In genomic region chr6:1392813-1393640, GRCh38 we compare ENCODE assay signal across 16 cellular contexts. TPM values are rescaled to one million over a fixed set of nuclear protein-coding genes. Genes with fewer than 3 reads are reported as not detected.
DNase-seq lines count a peak whose midpoint lies in the region; ATAC-seq and TF ChIP-seq lines count a peak whose summit lies in the region.
"Had no signal": no experiment of that assay in that cellular context is flagged by ENCODE, and none has a peak within 500 bp of the region (broad histone marks: within the 10 kb centered on the region; RNA-seq: fewer than 3 reads in every experiment).

No MANE protein-coding gene starts in this region.

- peak overlapping the region; percentile 45 for H3K23ac ChIP-seq in mesendoderm (ENCODE audit: low read length)

- no peak overlapping the region for H2AK5ac ChIP-seq in mesendoderm (ENCODE audit: low read length)

- TF ChIP-seq CTCF in endodermal cell (conservative IDR thresholded peaks at IDR 0.05), result no peak

- H3K36me3 Mint-ChIP-seq in endodermal cell (ENCODE audit: low read depth), result no peaks in the 10 kb centered on the region
- H3K36me3 Mint-ChIP-seq in stimulated activated naive B cell treated with anti-CD40 and anti-IgM and Interleukin-4, amounts not matched to agents 10 μg/mL and 1 μg/mL and 100 μg/mL, for 72 hours, result peaks cover 0 to 3% of the 10 kb centered on the region in 2 donors

- H3K4me3 ChIP-seq in SJSA1 (peak overlapping the region; percentile 83), endodermal cell (ENCODE audit: low read length) (no peak overlapping the region), mesendoderm (ENCODE audit: low read length) (no peak overlapping the region)

- peaks cover 92% of the 10 kb centered on the region for H3K27me3 Mint-ChIP-seq in endodermal cell (ENCODE audit: insufficient read depth)
- H3K27me3 Mint-ChIP-seq in stimulated activated naive B cell treated with anti-CD40 and anti-IgM and Interleukin-4, amounts not matched to agents 10 μg/mL and 1 μg/mL and 100 μg/mL, for 72 hours, result peaks cover 77 to 90% of the 10 kb centered on the region in 2 donors

- H3K9me3 ChIP-seq in SJSA1 (replicated peaks) (no peaks in the 10 kb centered on the region), endodermal cell (ENCODE audit: control insufficient read depth, low read length) (no peaks in the 10 kb centered on the region)

- H4K5ac ChIP-seq in mesendoderm (ENCODE audit: low read length), result no peak overlapping the region

- no peak for ATAC-seq in stimulated activated naive B cell treated with anti-CD40 and anti-IgM and Interleukin-4, amounts not matched to agents 10 μg/mL and 1 μg/mL and 100 μg/mL, for 72 hours (replicated peaks)
- ATAC-seq in HG03025 (IDR thresholded peaks at IDR 0.05; ENCODE audit: low FRiP score, unreplicated experiment), result no peak

- H3K36me3 ChIP-seq in SJSA1, result peaks cover 81% of the 10 kb centered on the region
- H3K36me3 ChIP-seq in endodermal cell (ENCODE audit: control insufficient read depth, insufficient read depth, low read length), result no peaks in the 10 kb centered on the region
- no peaks in the 10 kb centered on the region for H3K36me3 ChIP-seq in mesendoderm (ENCODE audit: control insufficient read depth, insufficient read depth, low read length)
- H3K36me3 ChIP-seq: WERI-Rb-1 had no signal

- no peaks in the 10 kb centered on the region for H3K79me1 ChIP-seq in mesendoderm (ENCODE audit: low read length)

- no peak overlapping the region for H3K4me3 Mint-ChIP-seq in endodermal cell
- H3K4me3 Mint-ChIP-seq in stimulated activated naive B cell treated with anti-CD40 and anti-IgM and Interleukin-4, amounts not matched to agents 10 μg/mL and 1 μg/mL and 100 μg/mL, for 72 hours, result peak overlapping the region; percentile 5 to 55
- H3K4me3 Mint-ChIP-seq: activated T-cell treated with anti-CD3 and anti-CD28 coated beads, Interleukin-2, amount 50 U/mL, for 24 hours had no signal

- no peak overlapping the region for H2BK5ac ChIP-seq in mesendoderm (ENCODE audit: low read length)

- peak overlapping the region; percentile 67 for H3K27ac ChIP-seq in SJSA1
- no peak overlapping the region for H3K27ac ChIP-seq in endodermal cell (ENCODE audit: low read depth, low read length)
- H3K27ac ChIP-seq in mesendoderm (ENCODE audit: low read depth, low read length), result no peak overlapping the region
- H3K27ac ChIP-seq: WERI-Rb-1 had no signal

- no peak overlapping the region for H4K8ac ChIP-seq in mesendoderm (ENCODE audit: low read depth, low read length)

- H3K18ac ChIP-seq in mesendoderm (ENCODE audit: low read length), result no peak overlapping the region

- H2BK120ac ChIP-seq in mesendoderm (ENCODE audit: low read depth, low read length), result no peak overlapping the region

- peak overlapping the region; percentile 27 for H3K4me2 ChIP-seq in mesendoderm (ENCODE audit: low read length)

- H3K56ac ChIP-seq in mesendoderm (ENCODE audit: low read length), result peak overlapping the region; percentile 60

- no peak overlapping the region for H2BK15ac ChIP-seq in mesendoderm (replicated peaks; ENCODE audit: low read depth)

- H3K27me3 ChIP-seq in SJSA1 (replicated peaks) (no peaks in the 10 kb centered on the region), endodermal cell (ENCODE audit: control insufficient read depth, insufficient read depth, low read length, poor library complexity, severe bottlenecking) (peaks cover 94% of the 10 kb centered on the region), mesendoderm (ENCODE audit: insufficient read depth, low read length, poor library complexity) (peaks cover 69% of the 10 kb centered on the region)

- H3K9me3 Mint-ChIP-seq in endodermal cell, result no peaks in the 10 kb centered on the region
- no peaks in the 10 kb centered on the region for H3K9me3 Mint-ChIP-seq in stimulated activated naive B cell treated with anti-CD40 and anti-IgM and Interleukin-4, amounts not matched to agents 10 μg/mL and 1 μg/mL and 100 μg/mL, for 72 hours
- H3K9me3 Mint-ChIP-seq: activated T-cell treated with anti-CD3 and anti-CD28 coated beads, Interleukin-2, amount 50 U/mL, for 24 hours had no signal

- no peak overlapping the region for H3K27ac Mint-ChIP-seq in endodermal cell
- peak overlapping the region; percentile 3 for H3K27ac Mint-ChIP-seq in stimulated activated naive B cell treated with anti-CD40 and anti-IgM and Interleukin-4, amounts not matched to agents 10 μg/mL and 1 μg/mL and 100 μg/mL, for 72 hours
- H3K27ac Mint-ChIP-seq: activated T-cell treated with anti-CD3 and anti-CD28 coated beads, Interleukin-2, amount 50 U/mL, for 24 hours had no signal

- 5 to 8% methylated on average over 38 to 74 of the region's 74 CpGs for WGBS in endodermal cell (ENCODE audit: insufficient coverage in 1 of 2, insufficient read length in 1 of 2), 2 experiments
- WGBS in mesendoderm (ENCODE audit: extremely low coverage, insufficient coverage, low lambda C conversion rate), result no CpG with 5 or more reads among the region's 74 CpGs

- H3K9ac ChIP-seq in endodermal cell (ENCODE audit: extremely low read depth, low read length, poor library complexity, severe bottlenecking), result no peak overlapping the region
- H3K9ac ChIP-seq in mesendoderm (ENCODE audit: low read length), result no peak overlapping the region

- H3K4ac ChIP-seq in mesendoderm (ENCODE audit: low read depth, low read length), result no peak overlapping the region

- peaks cover 13% of the 10 kb centered on the region for H3K4me1 Mint-ChIP-seq in endodermal cell
- peaks cover 20 to 60% of the 10 kb centered on the region in 2 donors for H3K4me1 Mint-ChIP-seq in stimulated activated naive B cell treated with anti-CD40 and anti-IgM and Interleukin-4, amounts not matched to agents 10 μg/mL and 1 μg/mL and 100 μg/mL, for 72 hours

- peaks cover 33% of the 10 kb centered on the region for H3K4me1 ChIP-seq in SJSA1 (replicated peaks)
- peaks cover 9% of the 10 kb centered on the region for H3K4me1 ChIP-seq in endodermal cell (ENCODE audit: control insufficient read depth, insufficient read depth, low read length)
- H3K4me1 ChIP-seq in mesendoderm (ENCODE audit: control insufficient read depth, low read depth, low read length), result no peaks in the 10 kb centered on the region

- DNase-seq in SJSA1 (ENCODE audit: low read depth in 1 of 2, low spot score in 2 of 2) (peak in 1 of 2 experiments; percentile 76), endodermal cell (peak; percentile 79), mesendoderm (no peak), superior temporal gyrus (ENCODE audit: extremely low spot score) (no peak), DMS79 (lab: John Stamatoyannopoulos, UW) (no peak)
- DNase-seq in stimulated activated naive B cell treated with anti-CD40 and anti-IgM and Interleukin-4, amounts not matched to agents 10 μg/mL and 1 μg/mL and 100 μg/mL, for 72 hours, result no peak
- no peak for DNase-seq in activated CD4-positive, alpha-beta T cell treated with anti-CD3 and anti-CD28 coated beads, Interleukin-2, amount 50 U/mL, for 1 hour
- DNase-seq: activated T-cell treated with anti-CD3 and anti-CD28 coated beads, Interleukin-2, amount 50 U/mL, for 24 hours; DMS 273 treated with DMSO at 0.1 percent for 48 hours; NCI-H1105; NCI-H526 treated with DMSO at 0.1 percent for 48 hours; SHP77; stimulated activated CD4-positive, alpha-beta T cell treated with anti-CD3 and anti-CD28 coated beads, Interleukin-15, amount 100 ng/mL, for 24 hours; WERI-Rb-1 had no signal

- no peaks in the 10 kb centered on the region for H3K79me2 ChIP-seq in mesendoderm (ENCODE audit: control insufficient read depth, insufficient read depth, low read length)

RNA-seq across cellular contexts. Expression of gene FOXF2, which starts 3.7 kb away (rescaled TPM):
- total RNA-seq in SJSA1 (2014; rRNA removed; shearing (Covaris generic)), result 48.2 and 51.6 TPM in 2 replicates
- total RNA-seq in endodermal cell, result under 1 TPM in 1 of 2 donors, not detected in 1; 0.11 TPM
- 0.43 TPM for polyA plus RNA-seq in endodermal cell (2013, experiment 1 of 2)
- polyA plus RNA-seq in endodermal cell (2013, experiment 2 of 2), result 0.46 TPM
- 0.17 TPM for polyA plus RNA-seq in mesendoderm (2013, experiment 1 of 2)
- 0.13 TPM for polyA plus RNA-seq in mesendoderm (2013, experiment 2 of 2)
- total RNA-seq: mononuclear cell had no signal

Comparison
In these comparisons a context has a peak if more than half of its experiments do, and no peak if none do; other contexts are left out.
1. RNA of gene FOXF2, which starts 3.7 kb away (total RNA-seq): 48.2 to 51.6 TPM in SJSA1; 0.11 TPM in endodermal cell; every median in the first group is over 10 times any median in the second.